ENCODE assay signal across 24 cellular contexts in the genomic region with DNA sequence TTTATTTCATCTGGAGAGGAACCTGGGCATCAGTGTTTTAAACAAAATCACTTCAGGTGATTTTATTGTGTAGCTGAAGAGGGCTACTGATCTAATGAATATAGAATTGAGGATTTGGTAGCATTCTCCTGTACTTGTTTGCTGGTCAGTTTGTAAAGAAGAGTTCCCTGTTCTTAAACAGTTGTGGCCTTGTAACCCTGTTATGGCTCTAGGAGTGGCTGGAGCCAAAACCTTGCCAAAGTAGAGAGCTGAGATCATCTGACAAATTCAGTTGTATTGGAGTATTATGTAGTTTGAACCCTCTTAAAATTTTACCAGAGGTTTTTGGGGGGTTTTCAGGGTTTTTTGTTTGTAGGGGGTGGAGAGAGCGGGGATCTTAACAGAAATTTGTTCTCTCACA. TPM values are rescaled to one million over a fixed set of nuclear protein-coding genes. Genes with fewer than 3 reads are reported as not detected.
A peak's percentile ranks its signal among the peaks of the same experiment; 100 is the strongest.
DNase-seq lines count a peak whose midpoint lies in the region; ATAC-seq and TF ChIP-seq lines count a peak whose summit lies in the region.
"Had no signal": no experiment of that assay in that cellular context is flagged by ENCODE, and none has a peak within 500 bp of the region (broad histone marks: within the 10 kb centered on the region; RNA-seq: fewer than 3 reads in every experiment).

No MANE protein-coding gene starts in this region.

- no peak overlapping the region for H4K8ac ChIP-seq in mesenchymal stem cell (ENCODE audit: low read length)

- intact Hi-C loops in psoas muscle (cut with DNase I) = no loop called here

- H2AK5ac ChIP-seq in mesenchymal stem cell (ENCODE audit: low read length, severe bottlenecking) = no peak overlapping the region

- TF ChIP-seq CTCF in GM23338 (conservative IDR thresholded peaks at IDR 0.05; ENCODE audit: low read depth in 2 of 2) (no peak), psoas muscle (IDR thresholded peaks at IDR 0.05) (no peak)

- H3K36me3 Mint-ChIP-seq in activated CD8-positive, alpha-beta memory T cell treated with anti-CD3 and anti-CD28 coated beads, Interleukin-2, amount 10 ng/mL, durations not matched to agents 7 days and 5 days = peaks cover 11% of the 10 kb centered on the region
- peaks cover 48% of the 10 kb centered on the region for H3K36me3 Mint-ChIP-seq in GM23338 (ENCODE audit: low read depth)
- peaks cover 19% of the 10 kb centered on the region for H3K36me3 Mint-ChIP-seq in activated naive CD8-positive, alpha-beta T cell treated with anti-CD3 and anti-CD28 coated beads for 36 hours

- H3K9me2 ChIP-seq in GM23338 (ENCODE audit: insufficient read depth) = no peaks in the 10 kb centered on the region

- H3K27me3 ChIP-seq in GM23338 (ENCODE audit: insufficient read depth) (no peaks in the 10 kb centered on the region), psoas muscle (ENCODE audit: insufficient read depth in 3 of 3, low read length in 2 of 3) (no peaks in the 10 kb centered on the region), mesenchymal stem cell (ENCODE audit: control insufficient read depth in 1 of 2, insufficient read depth in 1 of 2, low read length in 2 of 2) (peaks cover 0 to 9% of the 10 kb centered on the region in 2 experiments)
- H3K27me3 ChIP-seq: gastroesophageal sphincter, ovary had no signal

- H3K4me1 ChIP-seq in GM23338 (ENCODE audit: insufficient read depth) (peaks cover 51% of the 10 kb centered on the region), psoas muscle (peaks cover 16% of the 10 kb centered on the region), mesenchymal stem cell (ENCODE audit: control insufficient read depth, insufficient read depth, low read depth, low read length) (no peaks in the 10 kb centered on the region)

- H3K14ac ChIP-seq in mesenchymal stem cell (ENCODE audit: low read length in 2 of 2) = no peak overlapping the region

- no peak overlapping the region for H2BK12ac ChIP-seq in mesenchymal stem cell (ENCODE audit: low read length in 2 of 2)

- H3K79me1 ChIP-seq in mesenchymal stem cell (replicated peaks; ENCODE audit: low read length, poor library complexity, severe bottlenecking) = no peaks in the 10 kb centered on the region

- H3K27ac ChIP-seq in GM23338 (ENCODE audit: low read depth) (peak overlapping the region; percentile 55; the same call in 1 of the 2 replicates), psoas muscle (no peak overlapping the region), mesenchymal stem cell (ENCODE audit: low read length, poor library complexity, severe bottlenecking) (no peak overlapping the region)
- H3K27ac ChIP-seq: gastroesophageal sphincter, ovary, SK-N-MC, thoracic aorta had no signal

- 90 to 100% (median 100%) methylated on average over 1 of the region's 1 CpG for WGBS in psoas muscle, 3 donors
- WGBS in mesenchymal stem cell = 100% methylated on average over 1 of the region's 1 CpG

- H4K20me1 ChIP-seq in GM23338 (replicated peaks; ENCODE audit: insufficient read depth) = peaks cover 41% of the 10 kb centered on the region

- no peak for DNase-seq in activated CD8-positive, alpha-beta memory T cell treated with anti-CD3 and anti-CD28 coated beads, Interleukin-2, amount 10 ng/mL, durations not matched to agents 7 days and 5 days
- no peak for DNase-seq in activated CD8-positive, alpha-beta memory T cell treated with anti-CD3 and anti-CD28 coated beads, Interleukin-2, amount 50 U/mL, for 48 hours
- DNase-seq in GM23338 (ENCODE audit: low spot score) (no peak), psoas muscle (no peak), mesenchymal stem cell (no peak), OCI-M1 (lab: John Stamatoyannopoulos, UW) (no peak), NCI-H345 treated with DMSO at 0.1 percent for 48 hours (lab: John Stamatoyannopoulos, UW; ENCODE audit: unreplicated experiment) (no peak)
- no peak for DNase-seq in activated naive CD8-positive, alpha-beta T cell treated with anti-CD3 and anti-CD28 coated beads for 36 hours
- DNase-seq: DMS53; H7; KBM-7; mucosa of descending colon; NCI-H1092 treated with DMSO at 0.1 percent for 48 hours; NCI-H187; NCI-H2171; NCI-H510A treated with DMSO at 0.1 percent for 48 hours; ovary; retina; stimulated activated naive CD4-positive, alpha-beta T cell treated with Interleukin-2 at 50 U/mL for 16 hours had no signal

- no peaks in the 10 kb centered on the region for H3K27me3 Mint-ChIP-seq in activated CD8-positive, alpha-beta memory T cell treated with anti-CD3 and anti-CD28 coated beads, Interleukin-2, amount 10 ng/mL, durations not matched to agents 7 days and 5 days
- H3K27me3 Mint-ChIP-seq in GM23338 (ENCODE audit: insufficient read depth, low read depth, poor library complexity) = peaks cover 16% of the 10 kb centered on the region
- H3K27me3 Mint-ChIP-seq in activated naive CD8-positive, alpha-beta T cell treated with anti-CD3 and anti-CD28 coated beads for 36 hours = no peaks in the 10 kb centered on the region

- no peak overlapping the region for H3K9ac ChIP-seq in mesenchymal stem cell (ENCODE audit: low read length)

- peak overlapping the region; percentile 61 for H3K27ac Mint-ChIP-seq in activated CD8-positive, alpha-beta memory T cell treated with anti-CD3 and anti-CD28 coated beads, Interleukin-2, amount 10 ng/mL, durations not matched to agents 7 days and 5 days
- no peak overlapping the region for H3K27ac Mint-ChIP-seq in GM23338
- peak overlapping the region; percentile 81 for H3K27ac Mint-ChIP-seq in activated naive CD8-positive, alpha-beta T cell treated with anti-CD3 and anti-CD28 coated beads for 36 hours

- H3K18ac ChIP-seq in mesenchymal stem cell (ENCODE audit: low read depth in 1 of 2, low read length in 2 of 2) = no peak overlapping the region

- H3K23ac ChIP-seq in mesenchymal stem cell (ENCODE audit: low read length in 2 of 2) = no peak overlapping the region

- no peak overlapping the region for H4K91ac ChIP-seq in mesenchymal stem cell (ENCODE audit: low read length)

- H3K79me2 ChIP-seq in GM23338 (replicated peaks; ENCODE audit: insufficient read depth) = peaks cover 100% of the 10 kb centered on the region

- H3K4me2 ChIP-seq in GM23338 (no peak overlapping the region; the same call in none of the 2 replicates), mesenchymal stem cell (ENCODE audit: low read length, poor library complexity, severe bottlenecking) (no peak overlapping the region)

- CTCF ChIA-PET in activated CD8-positive, alpha-beta memory T cell treated with anti-CD3 and anti-CD28 coated beads, Interleukin-2, amount 10 ng/mL, durations not matched to agents 7 days and 5 days (lab: Charles Lee) = no interaction called here

- no peak overlapping the region for H3K4me3 ChIP-seq in GM23338
- H3K4me3 ChIP-seq in psoas muscle = no peak overlapping the region
- no peak overlapping the region for H3K4me3 ChIP-seq in mesenchymal stem cell (ENCODE audit: insufficient read depth in 1 of 2, low read depth in 1 of 2, low read length in 2 of 2)
- H3K4me3 ChIP-seq: gastroesophageal sphincter, lung, mucosa of descending colon, ovary, SK-N-MC, thoracic aorta had no signal

- no peak overlapping the region for H2BK15ac ChIP-seq in mesenchymal stem cell (ENCODE audit: low read depth, poor library complexity, severe bottlenecking)

- H3K36me3 ChIP-seq in GM23338 (ENCODE audit: insufficient read depth) (peaks cover 5% of the 10 kb centered on the region; the same call in 1 of the 2 replicates), psoas muscle (ENCODE audit: insufficient read depth in 1 of 2, low read depth in 1 of 2) (peaks cover 0 to 24% of the 10 kb centered on the region in 2 donors), mesenchymal stem cell (ENCODE audit: control insufficient read depth in 1 of 2, insufficient read depth in 2 of 2, low read depth in 1 of 2, low read length in 2 of 2) (peaks cover 0 to 14% of the 10 kb centered on the region in 2 experiments)
- H3K36me3 ChIP-seq: ovary, thoracic aorta had no signal

- no peak overlapping the region for H3K4me3 Mint-ChIP-seq in activated CD8-positive, alpha-beta memory T cell treated with anti-CD3 and anti-CD28 coated beads, Interleukin-2, amount 10 ng/mL, durations not matched to agents 7 days and 5 days
- no peak overlapping the region for H3K4me3 Mint-ChIP-seq in GM23338
- no peak overlapping the region for H3K4me3 Mint-ChIP-seq in activated naive CD8-positive, alpha-beta T cell treated with anti-CD3 and anti-CD28 coated beads for 36 hours
- H3K4me3 Mint-ChIP-seq: neural crest cell had no signal

- H2AFZ ChIP-seq in GM23338 (no peak overlapping the region), mesenchymal stem cell (ENCODE audit: low read depth, low read length) (no peak overlapping the region)

- H3K9me3 ChIP-seq in psoas muscle = no peaks in the 10 kb centered on the region
- no peaks in the 10 kb centered on the region for H3K9me3 ChIP-seq in mesenchymal stem cell (ENCODE audit: control insufficient read depth, low read length)
- H3K9me3 ChIP-seq: gastroesophageal sphincter, mucosa of descending colon, ovary, thoracic aorta had no signal

- ATAC-seq in activated CD8-positive, alpha-beta memory T cell treated with anti-CD3 and anti-CD28 coated beads, Interleukin-2, amount 10 ng/mL, durations not matched to agents 7 days and 5 days = no peak
- ATAC-seq in GM23338 = no peak
- peak in 3 of 4 donors; percentile 43 to 61 (median 50) for ATAC-seq in psoas muscle
- ATAC-seq: gastroesophageal sphincter had no signal

- H3F3A ChIP-seq in GM23338 (replicated peaks; ENCODE audit: low read depth) = 0 out of 2 replicates have a peak, but pooled peaks cover 5% of the 10 kb centered on the region

- no peak overlapping the region for H2BK5ac ChIP-seq in mesenchymal stem cell (ENCODE audit: low read depth, low read length, poor library complexity, severe bottlenecking)

- peaks cover 50% of the 10 kb centered on the region for H3K4me1 Mint-ChIP-seq in activated CD8-positive, alpha-beta memory T cell treated with anti-CD3 and anti-CD28 coated beads, Interleukin-2, amount 10 ng/mL, durations not matched to agents 7 days and 5 days
- peaks cover 44% of the 10 kb centered on the region for H3K4me1 Mint-ChIP-seq in GM23338
- H3K4me1 Mint-ChIP-seq in activated naive CD8-positive, alpha-beta T cell treated with anti-CD3 and anti-CD28 coated beads for 36 hours = peaks cover 55% of the 10 kb centered on the region

- H3K4ac ChIP-seq in mesenchymal stem cell (ENCODE audit: low read depth in 1 of 2, low read length in 2 of 2) = no peak overlapping the region

- H3K9me3 Mint-ChIP-seq in activated CD8-positive, alpha-beta memory T cell treated with anti-CD3 and anti-CD28 coated beads, Interleukin-2, amount 10 ng/mL, durations not matched to agents 7 days and 5 days (ENCODE audit: low read depth) = no peaks in the 10 kb centered on the region
- no peaks in the 10 kb centered on the region; the same call in 2 of the 3 replicates for H3K9me3 Mint-ChIP-seq in GM23338
- H3K9me3 Mint-ChIP-seq in activated naive CD8-positive, alpha-beta T cell treated with anti-CD3 and anti-CD28 coated beads for 36 hours = no peaks in the 10 kb centered on the region

- H2BK120ac ChIP-seq in mesenchymal stem cell (ENCODE audit: low read depth, low read length) = no peak overlapping the region

RNA-seq across cellular contexts. Expression of a gene that starts 36.5 kb away (rescaled TPM):
- 10 to 100 TPM; 44.9 to 47.3 TPM for total RNA-seq in activated CD8-positive, alpha-beta memory T cell treated with anti-CD3 and anti-CD28 coated beads, Interleukin-2, amount 10 ng/mL, durations not matched to agents 7 days and 5 days
- 305 and 329 TPM in 2 replicates for total RNA-seq in GM23338 (2014; rRNA removed; shearing (Covaris generic))
- polyA plus RNA-seq in GM23338 (2016; fragmentation: Nextera tagmentation; extraction: Ambion mirVana) = 48.7 and 62.2 TPM in 2 replicates
- 10 to 100 TPM; 53.8 to 54.5 TPM for total RNA-seq in activated naive CD8-positive, alpha-beta T cell treated with anti-CD3 and anti-CD28 coated beads for 36 hours
- 100 to 1,000 TPM in 3 of 4 donors, 10 to 100 TPM in 1; 87.4 to 138 (median 127) TPM for total RNA-seq in psoas muscle
- 10 to 100 TPM; 19.4 to 44.9 (median 24.6) TPM for polyA plus RNA-seq in psoas muscle
- polyA plus RNA-seq in mesenchymal stem cell (2013, experiment 1 of 2) = 18.5 TPM
- 18.1 TPM for polyA plus RNA-seq in mesenchymal stem cell (2013, experiment 2 of 2)

Comparison
In these comparisons a context has a peak if more than half of its experiments do, and no peak if none do; other contexts are left out.
1. ATAC-seq: peak in psoas muscle (3 of 4); none in activated CD8-positive, alpha-beta memory T cell treated with anti-CD3 and anti-CD28 coated beads, Interleukin-2, amount 10 ng/mL, durations not matched to agents 7 days and 5 days (single experiment) and GM23338 (single experiment).